Comparison of ENCODE assay signal across 9 cellular contexts in the genomic region with DNA sequence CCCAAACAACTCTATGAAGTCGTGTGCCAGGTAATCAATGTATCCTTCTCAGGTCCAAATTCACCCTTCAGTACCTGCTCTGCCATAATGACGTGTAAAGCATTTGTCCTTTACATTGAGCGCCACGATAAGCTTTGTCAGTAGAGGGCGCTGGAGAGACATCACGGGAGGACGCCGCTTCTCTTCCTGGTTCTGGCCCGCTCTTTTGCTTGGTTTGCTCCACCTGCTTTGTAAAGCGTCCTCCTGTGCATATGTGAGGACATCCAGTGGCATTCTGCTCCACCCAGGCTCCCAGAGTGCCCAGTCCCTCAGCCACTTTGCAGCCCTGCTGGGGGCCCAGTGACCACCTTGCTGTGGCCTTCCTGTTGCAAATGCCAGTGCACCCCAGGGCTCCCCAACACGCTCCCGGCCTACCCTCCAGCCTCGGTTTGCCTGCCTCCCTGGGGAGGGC.
A peak's percentile ranks its signal among the peaks of the same experiment; 100 is the strongest.
DNase-seq lines count a peak whose midpoint lies in the region; ATAC-seq and TF ChIP-seq lines count a peak whose summit lies in the region.
"Had no signal": no experiment of that assay in that cellular context is flagged by ENCODE, and none has a peak within 500 bp of the region (broad histone marks: within the 10 kb centered on the region; RNA-seq: fewer than 3 reads in every experiment).

No MANE protein-coding gene starts in this region.

- no peak overlapping the region for H3K27ac ChIP-seq in neural progenitor cell

- H3K36me3 ChIP-seq in neural progenitor cell = no peaks in the 10 kb centered on the region

- H3K79me2 ChIP-seq in neural progenitor cell (ENCODE audit: low read depth) = no peaks in the 10 kb centered on the region

- peaks cover 7% of the 10 kb centered on the region for H3F3A ChIP-seq in neural progenitor cell (ENCODE audit: low read depth)

- no peak overlapping the region for H2AFZ ChIP-seq in neural progenitor cell (replicated peaks)

- peaks cover 8% of the 10 kb centered on the region for H3K4me1 ChIP-seq in neural progenitor cell

- no peaks in the 10 kb centered on the region for H3K36me3 Mint-ChIP-seq in neural progenitor cell

- H3K27me3 ChIP-seq in neural progenitor cell = no peaks in the 10 kb centered on the region

- no peaks in the 10 kb centered on the region for H3K4me1 Mint-ChIP-seq in neural progenitor cell
- H3K4me1 Mint-ChIP-seq: B cell had no signal

- no peak overlapping the region for H3K4me3 Mint-ChIP-seq in neural progenitor cell
- H3K4me3 Mint-ChIP-seq: B cell had no signal

- TF ChIP-seq CTCF in astrocyte of the spinal cord (IDR thresholded peaks at IDR 0.05; ENCODE audit: low read depth, low read length) (peak; percentile 51), neural progenitor cell (IDR thresholded peaks at IDR 0.05) (peak; percentile 69)

- DNase-seq in NCI-H1417 (lab: John Stamatoyannopoulos, UW) (peak in 2 of 3 experiments; percentile 15 to 53), NCI-H1417 treated with DMSO at 0.1 percent for 48 hours (lab: John Stamatoyannopoulos, UW) (no peak), H4 (ENCODE audit: low spot score) (peak; percentile 48), NCI-H69 (lab: John Stamatoyannopoulos, UW) (peak; percentile 58), astrocyte of the spinal cord (ENCODE audit: low read depth, low spot score) (no peak), neural progenitor cell (ENCODE audit: low spot score) (peak; percentile 67), hepatic stellate cell (ENCODE audit: low spot score) (no peak)

- H3K9me3 Mint-ChIP-seq in neural progenitor cell = peaks cover 13% of the 10 kb centered on the region

- H3K9me3 ChIP-seq in neural progenitor cell (ENCODE audit: low read depth) = no peaks in the 10 kb centered on the region

- no peak for ATAC-seq in HG02571 (IDR thresholded peaks at IDR 0.05; ENCODE audit: unreplicated experiment)

- H3K27me3 Mint-ChIP-seq in neural progenitor cell (ENCODE audit: insufficient read depth, low read depth) = peaks cover 2% of the 10 kb centered on the region
- H3K27me3 Mint-ChIP-seq: B cell had no signal

- no peak overlapping the region for H3K4me3 ChIP-seq in astrocyte of the spinal cord (ENCODE audit: low read depth, low read length)
- no peak overlapping the region for H3K4me3 ChIP-seq in neural progenitor cell

- no peak overlapping the region for H3K4me2 ChIP-seq in neural progenitor cell

- in situ Hi-C loops in astrocyte of the spinal cord (cut with HindIII; ENCODE audit: low sequenced_read_pairs) = no loop called here

- H3K27ac Mint-ChIP-seq in neural progenitor cell = no peak overlapping the region
- H3K27ac Mint-ChIP-seq: B cell had no signal

- no peak overlapping the region for H3K9ac ChIP-seq in neural progenitor cell

- no peaks in the 10 kb centered on the region for H4K20me1 ChIP-seq in neural progenitor cell (ENCODE audit: low read depth)

Comparison
In these comparisons a context has a peak if more than half of its experiments do, and no peak if none do; other contexts are left out.
1. DNase-seq: peak in NCI-H1417 (2 of 3), H4 (single experiment), NCI-H69 (single experiment) and neural progenitor cell (single experiment); none in NCI-H1417 treated with DMSO at 0.1 percent for 48 hours (single experiment), astrocyte of the spinal cord (single experiment) and hepatic stellate cell (single experiment).